ENCODE assay signal across 1 cellular context in genomic region chr3:127630811-127631714, GRCh38.
TF ChIP-seq lines count a peak whose summit lies in the region.

No MANE protein-coding gene starts in this region.

TF ChIP-seq in HEK293, 187 proteins besides CTCF, POLR2A, EP300 and RAD21 (continued from another document):
- TF ChIP-seq, protein P1, sequence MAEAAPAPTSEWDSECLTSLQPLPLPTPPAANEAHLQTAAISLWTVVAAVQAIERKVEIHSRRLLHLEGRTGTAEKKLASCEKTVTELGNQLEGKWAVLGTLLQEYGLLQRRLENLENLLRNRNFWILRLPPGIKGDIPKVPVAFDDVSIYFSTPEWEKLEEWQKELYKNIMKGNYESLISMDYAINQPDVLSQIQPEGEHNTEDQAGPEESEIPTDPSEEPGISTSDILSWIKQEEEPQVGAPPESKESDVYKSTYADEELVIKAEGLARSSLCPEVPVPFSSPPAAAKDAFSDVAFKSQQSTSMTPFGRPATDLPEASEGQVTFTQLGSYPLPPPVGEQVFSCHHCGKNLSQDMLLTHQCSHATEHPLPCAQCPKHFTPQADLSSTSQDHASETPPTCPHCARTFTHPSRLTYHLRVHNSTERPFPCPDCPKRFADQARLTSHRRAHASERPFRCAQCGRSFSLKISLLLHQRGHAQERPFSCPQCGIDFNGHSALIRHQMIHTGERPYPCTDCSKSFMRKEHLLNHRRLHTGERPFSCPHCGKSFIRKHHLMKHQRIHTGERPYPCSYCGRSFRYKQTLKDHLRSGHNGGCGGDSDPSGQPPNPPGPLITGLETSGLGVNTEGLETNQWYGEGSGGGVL (tag by site-specific recombination; IDR thresholded peaks at IDR 0.05): no peak
- no peak for TF ChIP-seq ZNF221 (tag by site-specific recombination; IDR thresholded peaks at IDR 0.05; ENCODE audit: borderline replicate concordance)
- TF ChIP-seq, protein P2, sequence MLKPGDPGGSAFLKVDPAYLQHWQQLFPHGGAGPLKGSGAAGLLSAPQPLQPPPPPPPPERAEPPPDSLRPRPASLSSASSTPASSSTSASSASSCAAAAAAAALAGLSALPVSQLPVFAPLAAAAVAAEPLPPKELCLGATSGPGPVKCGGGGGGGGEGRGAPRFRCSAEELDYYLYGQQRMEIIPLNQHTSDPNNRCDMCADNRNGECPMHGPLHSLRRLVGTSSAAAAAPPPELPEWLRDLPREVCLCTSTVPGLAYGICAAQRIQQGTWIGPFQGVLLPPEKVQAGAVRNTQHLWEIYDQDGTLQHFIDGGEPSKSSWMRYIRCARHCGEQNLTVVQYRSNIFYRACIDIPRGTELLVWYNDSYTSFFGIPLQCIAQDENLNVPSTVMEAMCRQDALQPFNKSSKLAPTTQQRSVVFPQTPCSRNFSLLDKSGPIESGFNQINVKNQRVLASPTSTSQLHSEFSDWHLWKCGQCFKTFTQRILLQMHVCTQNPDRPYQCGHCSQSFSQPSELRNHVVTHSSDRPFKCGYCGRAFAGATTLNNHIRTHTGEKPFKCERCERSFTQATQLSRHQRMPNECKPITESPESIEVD (tag by site-specific recombination; IDR thresholded peaks at IDR 0.05): no peak
- TF ChIP-seq ZNF10 (tag by site-specific recombination; IDR thresholded peaks at IDR 0.05): no peak
- TF ChIP-seq ZIC2 (tag by site-specific recombination; IDR thresholded peaks at IDR 0.05): peak; percentile 83
- TF ChIP-seq ZNF623 (tag by site-specific recombination; IDR thresholded peaks at IDR 0.05): no peak
- TF ChIP-seq SP7 (tag by site-specific recombination; IDR thresholded peaks at IDR 0.05): peak; percentile 75
- peak; percentile 81 for TF ChIP-seq GLIS1 (tag by site-specific recombination; IDR thresholded peaks at IDR 0.05)
- TF ChIP-seq PBX3 (CRISPR knock-in tag; IDR thresholded peaks at IDR 0.05): no peak
